Comparison of ENCODE assay signal across 1 cellular context in the genomic region with DNA sequence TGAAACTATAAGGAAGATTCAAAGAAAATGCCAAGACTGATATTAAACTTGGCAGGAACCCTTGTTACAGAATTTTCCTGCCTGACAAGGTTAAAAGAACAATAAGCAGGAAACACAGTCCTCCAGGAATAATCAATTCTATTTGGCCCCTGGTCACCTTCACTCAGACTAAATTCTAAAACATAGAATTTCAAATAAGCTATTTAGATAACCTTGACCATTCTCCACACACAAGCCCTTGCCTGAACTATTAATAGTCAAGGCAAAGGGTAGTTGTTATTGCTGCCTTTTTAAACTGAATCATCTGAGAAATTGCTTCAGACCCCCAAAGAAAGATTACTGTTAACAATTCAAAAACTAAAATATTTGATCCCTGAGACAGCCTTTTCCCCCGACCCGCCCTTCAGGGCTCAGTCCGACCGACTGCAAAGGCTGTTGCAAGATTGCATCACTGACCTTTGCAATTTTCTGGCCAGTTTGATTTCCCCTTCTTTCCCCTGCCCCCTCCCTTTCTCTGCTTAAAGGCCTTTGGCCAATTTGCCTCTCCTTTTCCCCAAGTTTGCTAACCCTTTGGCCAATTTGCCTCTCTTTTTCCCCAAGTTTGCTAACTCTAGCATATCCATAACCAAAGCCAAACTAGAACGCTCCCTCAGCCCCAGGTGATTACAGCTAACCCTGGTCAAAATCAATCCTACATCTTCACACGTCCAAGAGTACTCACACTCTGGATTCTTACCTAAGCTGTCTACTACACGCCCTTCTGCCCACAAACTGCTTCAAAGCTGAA.
TF ChIP-seq lines count a peak whose summit lies in the region.

No MANE protein-coding gene starts in this region.

TF ChIP-seq in K562, 482 proteins besides CTCF, POLR2A, EP300 and RAD21 (continued from another document and continues in another):
- TF ChIP-seq, protein P1, sequence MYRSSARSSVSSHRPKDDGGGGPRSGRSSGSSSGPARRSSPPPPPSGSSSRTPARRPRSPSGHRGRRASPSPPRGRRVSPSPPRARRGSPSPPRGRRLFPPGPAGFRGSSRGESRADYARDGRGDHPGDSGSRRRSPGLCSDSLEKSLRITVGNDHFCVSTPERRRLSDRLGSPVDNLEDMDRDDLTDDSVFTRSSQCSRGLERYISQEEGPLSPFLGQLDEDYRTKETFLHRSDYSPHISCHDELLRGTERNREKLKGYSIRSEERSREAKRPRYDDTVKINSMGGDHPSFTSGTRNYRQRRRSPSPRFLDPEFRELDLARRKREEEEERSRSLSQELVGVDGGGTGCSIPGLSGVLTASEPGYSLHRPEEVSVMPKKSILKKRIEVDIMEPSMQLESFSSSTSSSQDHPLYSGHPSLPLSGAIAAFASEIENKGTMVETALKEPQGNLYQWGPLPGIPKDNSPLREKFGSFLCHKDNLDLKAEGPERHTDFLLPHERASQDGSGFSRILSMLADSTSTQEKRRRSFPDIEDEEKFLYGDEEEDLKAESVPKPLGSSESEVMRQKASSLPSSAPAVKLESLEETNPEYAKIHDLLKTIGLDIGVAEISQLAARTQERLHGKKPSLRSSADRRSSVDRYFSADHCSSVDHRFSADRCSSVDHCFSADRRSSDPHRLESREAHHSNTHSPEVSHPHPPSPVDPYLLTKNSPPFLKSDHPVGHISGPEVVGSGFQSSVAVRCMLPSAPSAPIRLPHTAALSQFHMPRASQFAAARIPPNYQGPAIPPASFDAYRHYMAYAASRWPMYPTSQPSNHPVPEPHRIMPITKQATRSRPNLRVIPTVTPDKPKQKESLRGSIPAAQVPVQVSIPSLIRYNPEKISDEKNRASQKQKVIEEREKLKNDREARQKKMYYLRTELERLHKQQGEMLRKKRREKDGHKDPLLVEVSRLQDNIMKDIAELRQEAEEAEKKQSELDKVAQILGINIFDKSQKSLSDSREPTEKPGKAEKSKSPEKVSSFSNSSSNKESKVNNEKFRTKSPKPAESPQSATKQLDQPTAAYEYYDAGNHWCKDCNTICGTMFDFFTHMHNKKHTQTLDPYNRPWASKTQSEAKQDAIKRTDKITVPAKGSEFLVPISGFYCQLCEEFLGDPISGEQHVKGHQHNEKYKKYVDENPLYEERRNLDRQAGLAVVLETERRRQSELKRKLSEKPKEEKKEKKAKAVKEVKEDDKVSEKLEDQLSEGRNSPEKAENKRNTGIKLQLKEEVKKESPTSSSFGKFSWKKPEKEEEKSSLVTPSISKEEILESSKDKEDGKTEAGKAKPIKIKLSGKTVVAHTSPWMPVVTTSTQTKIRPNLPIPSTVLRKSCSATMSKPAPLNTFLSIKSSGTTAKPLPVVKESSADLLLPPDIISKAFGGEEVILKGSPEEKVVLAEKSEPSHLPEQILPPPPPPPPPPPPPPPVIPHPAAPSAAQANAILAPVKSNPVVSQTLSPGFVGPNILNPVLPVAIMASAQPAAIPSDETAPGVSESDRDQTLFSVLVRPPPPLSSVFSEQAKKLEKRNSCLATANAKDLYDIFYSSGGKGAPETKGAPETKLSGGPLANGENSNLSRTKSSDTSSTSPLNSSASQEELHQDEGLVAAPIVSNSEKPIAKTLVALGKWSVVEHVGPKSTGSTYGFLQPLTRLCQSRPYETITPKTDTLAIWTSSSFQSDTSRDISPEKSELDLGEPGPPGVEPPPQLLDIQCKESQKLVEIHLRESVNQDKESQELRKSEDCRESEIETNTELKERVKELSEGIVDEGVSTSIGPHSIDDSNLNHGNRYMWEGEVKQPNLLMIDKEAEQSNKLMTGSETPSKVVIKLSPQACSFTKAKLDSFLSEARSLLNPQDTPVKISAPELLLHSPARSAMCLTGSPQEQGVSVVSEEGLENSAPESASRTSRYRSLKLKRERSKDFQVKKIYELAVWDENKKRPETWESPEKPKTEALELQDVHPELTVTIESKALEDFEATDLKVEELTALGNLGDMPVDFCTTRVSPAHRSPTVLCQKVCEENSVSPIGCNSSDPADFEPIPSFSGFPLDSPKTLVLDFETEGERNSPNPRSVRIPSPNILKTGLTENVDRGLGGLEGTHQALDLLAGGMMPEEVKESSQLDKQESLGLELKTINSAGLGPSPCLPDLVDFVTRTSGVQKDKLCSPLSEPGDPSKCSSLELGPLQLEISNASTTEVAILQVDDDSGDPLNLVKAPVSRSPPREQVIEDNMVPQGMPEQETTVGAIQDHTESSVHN (IDR thresholded peaks at IDR 0.05; ENCODE audit: borderline replicate concordance in 1 of 2, low read depth in 1 of 2), result peak in 1 of 2 experiments; percentile 42; a peak in 2 of 4 replicates
- TF ChIP-seq, protein P2, sequence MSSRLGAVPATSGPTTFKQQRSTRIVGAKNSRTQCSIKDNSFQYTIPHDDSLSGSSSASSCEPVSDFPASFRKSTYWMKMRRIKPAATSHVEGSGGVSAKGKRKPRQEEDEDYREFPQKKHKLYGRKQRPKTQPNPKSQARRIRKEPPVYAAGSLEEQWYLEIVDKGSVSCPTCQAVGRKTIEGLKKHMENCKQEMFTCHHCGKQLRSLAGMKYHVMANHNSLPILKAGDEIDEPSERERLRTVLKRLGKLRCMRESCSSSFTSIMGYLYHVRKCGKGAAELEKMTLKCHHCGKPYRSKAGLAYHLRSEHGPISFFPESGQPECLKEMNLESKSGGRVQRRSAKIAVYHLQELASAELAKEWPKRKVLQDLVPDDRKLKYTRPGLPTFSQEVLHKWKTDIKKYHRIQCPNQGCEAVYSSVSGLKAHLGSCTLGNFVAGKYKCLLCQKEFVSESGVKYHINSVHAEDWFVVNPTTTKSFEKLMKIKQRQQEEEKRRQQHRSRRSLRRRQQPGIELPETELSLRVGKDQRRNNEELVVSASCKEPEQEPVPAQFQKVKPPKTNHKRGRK (tag; IDR thresholded peaks at IDR 0.05), result 0 out of 2 replicates have a peak, but pooled peaks have one; percentile 19
- TF ChIP-seq HDAC3 (IDR thresholded peaks at IDR 0.05; ENCODE audit: borderline replicate concordance, partially characterized antibody) (peak; percentile 49), MEF2D (tag; conservative IDR thresholded peaks at IDR 0.05; ENCODE audit: low read depth) (peak; percentile 19; the same call in 1 of the 2 replicates), EP400 (IDR thresholded peaks at IDR 0.05) (peak; percentile 69; the same call in 1 of the 2 replicates), PTTG1 (tag; IDR thresholded peaks at IDR 0.05; ENCODE audit: low read depth) (0 out of 2 replicates have a peak, but pooled peaks have one; percentile 9), HOXB6 (CRISPR knock-in tag; IDR thresholded peaks at IDR 0.05; ENCODE audit: borderline replicate concordance) (0 out of 2 replicates have a peak, but pooled peaks have one; percentile 5), NFE2 (IDR thresholded peaks at IDR 0.05; ENCODE audit: low read depth) (no peak), XRCC5 (IDR thresholded peaks at IDR 0.05; ENCODE audit: low read depth, low read length) (no peak), SIN3B (IDR thresholded peaks at IDR 0.05; ENCODE audit: low read depth) (no peak), CEBPG (CRISPR knock-in tag; IDR thresholded peaks at IDR 0.05) (peak; percentile 99), CEBPG (tag; conservative IDR thresholded peaks at IDR 0.05 in 1 of 2, IDR thresholded peaks at IDR 0.05 in 1 of 2) (peak; percentile 100), U2AF1 (optimal IDR thresholded peaks at IDR 0.05; ENCODE audit: low read depth, low read length) (no peak), ZNF584 (CRISPR knock-in tag; IDR thresholded peaks at IDR 0.05; ENCODE audit: low read depth) (peak; percentile 93), ZKSCAN8 (CRISPR knock-in tag; IDR thresholded peaks at IDR 0.05) (no peak; the same call in 1 of the 2 replicates), ARID1B (IDR thresholded peaks at IDR 0.05) (peak; percentile 35; the same call in 1 of the 2 replicates), FOXK2 (conservative IDR thresholded peaks at IDR 0.05 in 1 of 2, IDR thresholded peaks at IDR 0.05 in 1 of 2; ENCODE audit: low read depth in 2 of 2) (no peak)
- TF ChIP-seq, protein P3, sequence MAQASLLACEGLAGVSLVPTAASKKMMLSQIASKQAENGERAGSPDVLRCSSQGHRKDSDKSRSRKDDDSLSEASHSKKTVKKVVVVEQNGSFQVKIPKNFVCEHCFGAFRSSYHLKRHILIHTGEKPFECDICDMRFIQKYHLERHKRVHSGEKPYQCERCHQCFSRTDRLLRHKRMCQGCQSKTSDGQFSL (CRISPR knock-in tag; IDR thresholded peaks at IDR 0.05), result no peak
- TF ChIP-seq, protein P3 (tag; IDR thresholded peaks at IDR 0.05), result 0 out of 4 replicates have a peak, but pooled peaks of 1 of the 2 experiments have one; percentile 1
- TF ChIP-seq, protein P4, sequence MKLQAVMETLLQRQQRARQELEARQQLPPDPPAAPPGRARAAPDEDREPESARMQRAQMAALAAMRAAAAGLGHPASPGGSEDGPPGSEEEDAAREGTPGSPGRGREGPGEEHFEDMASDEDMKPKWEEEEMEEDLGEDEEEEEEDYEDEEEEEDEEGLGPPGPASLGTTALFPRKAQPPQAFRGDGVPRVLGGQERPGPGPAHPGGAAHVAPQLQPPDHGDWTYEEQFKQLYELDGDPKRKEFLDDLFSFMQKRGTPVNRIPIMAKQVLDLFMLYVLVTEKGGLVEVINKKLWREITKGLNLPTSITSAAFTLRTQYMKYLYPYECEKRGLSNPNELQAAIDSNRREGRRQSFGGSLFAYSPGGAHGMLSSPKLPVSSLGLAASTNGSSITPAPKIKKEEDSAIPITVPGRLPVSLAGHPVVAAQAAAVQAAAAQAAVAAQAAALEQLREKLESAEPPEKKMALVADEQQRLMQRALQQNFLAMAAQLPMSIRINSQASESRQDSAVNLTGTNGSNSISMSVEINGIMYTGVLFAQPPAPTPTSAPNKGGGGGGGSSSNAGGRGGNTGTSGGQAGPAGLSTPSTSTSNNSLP (IDR thresholded peaks at IDR 0.05; ENCODE audit: borderline replicate concordance, low read depth, low read length), result peak; percentile 47; the same call in 1 of the 2 replicates
- TF ChIP-seq, protein P5, sequence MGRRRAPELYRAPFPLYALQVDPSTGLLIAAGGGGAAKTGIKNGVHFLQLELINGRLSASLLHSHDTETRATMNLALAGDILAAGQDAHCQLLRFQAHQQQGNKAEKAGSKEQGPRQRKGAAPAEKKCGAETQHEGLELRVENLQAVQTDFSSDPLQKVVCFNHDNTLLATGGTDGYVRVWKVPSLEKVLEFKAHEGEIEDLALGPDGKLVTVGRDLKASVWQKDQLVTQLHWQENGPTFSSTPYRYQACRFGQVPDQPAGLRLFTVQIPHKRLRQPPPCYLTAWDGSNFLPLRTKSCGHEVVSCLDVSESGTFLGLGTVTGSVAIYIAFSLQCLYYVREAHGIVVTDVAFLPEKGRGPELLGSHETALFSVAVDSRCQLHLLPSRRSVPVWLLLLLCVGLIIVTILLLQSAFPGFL (CRISPR knock-in tag; IDR thresholded peaks at IDR 0.05), result no peak
- TF ChIP-seq, protein P6, sequence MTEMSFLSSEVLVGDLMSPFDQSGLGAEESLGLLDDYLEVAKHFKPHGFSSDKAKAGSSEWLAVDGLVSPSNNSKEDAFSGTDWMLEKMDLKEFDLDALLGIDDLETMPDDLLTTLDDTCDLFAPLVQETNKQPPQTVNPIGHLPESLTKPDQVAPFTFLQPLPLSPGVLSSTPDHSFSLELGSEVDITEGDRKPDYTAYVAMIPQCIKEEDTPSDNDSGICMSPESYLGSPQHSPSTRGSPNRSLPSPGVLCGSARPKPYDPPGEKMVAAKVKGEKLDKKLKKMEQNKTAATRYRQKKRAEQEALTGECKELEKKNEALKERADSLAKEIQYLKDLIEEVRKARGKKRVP (CRISPR knock-in tag; IDR thresholded peaks at IDR 0.05), result peak; percentile 98
- TF ChIP-seq, protein P7, sequence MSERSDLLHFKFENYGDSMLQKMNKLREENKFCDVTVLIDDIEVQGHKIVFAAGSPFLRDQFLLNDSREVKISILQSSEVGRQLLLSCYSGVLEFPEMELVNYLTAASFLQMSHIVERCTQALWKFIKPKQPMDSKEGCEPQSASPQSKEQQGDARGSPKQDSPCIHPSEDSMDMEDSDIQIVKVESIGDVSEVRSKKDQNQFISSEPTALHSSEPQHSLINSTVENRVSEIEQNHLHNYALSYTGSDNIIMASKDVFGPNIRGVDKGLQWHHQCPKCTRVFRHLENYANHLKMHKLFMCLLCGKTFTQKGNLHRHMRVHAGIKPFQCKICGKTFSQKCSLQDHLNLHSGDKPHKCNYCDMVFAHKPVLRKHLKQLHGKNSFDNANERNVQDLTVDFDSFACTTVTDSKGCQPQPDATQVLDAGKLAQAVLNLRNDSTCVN (CRISPR knock-in tag; IDR thresholded peaks at IDR 0.05), result 0 out of 2 replicates have a peak, but pooled peaks have one; percentile 20
- TF ChIP-seq, protein P8, sequence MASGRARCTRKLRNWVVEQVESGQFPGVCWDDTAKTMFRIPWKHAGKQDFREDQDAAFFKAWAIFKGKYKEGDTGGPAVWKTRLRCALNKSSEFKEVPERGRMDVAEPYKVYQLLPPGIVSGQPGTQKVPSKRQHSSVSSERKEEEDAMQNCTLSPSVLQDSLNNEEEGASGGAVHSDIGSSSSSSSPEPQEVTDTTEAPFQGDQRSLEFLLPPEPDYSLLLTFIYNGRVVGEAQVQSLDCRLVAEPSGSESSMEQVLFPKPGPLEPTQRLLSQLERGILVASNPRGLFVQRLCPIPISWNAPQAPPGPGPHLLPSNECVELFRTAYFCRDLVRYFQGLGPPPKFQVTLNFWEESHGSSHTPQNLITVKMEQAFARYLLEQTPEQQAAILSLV (tag; IDR thresholded peaks at IDR 0.05), result peak; percentile 93
